ENCODE assay signal across 14 cellular contexts in the genomic region with DNA sequence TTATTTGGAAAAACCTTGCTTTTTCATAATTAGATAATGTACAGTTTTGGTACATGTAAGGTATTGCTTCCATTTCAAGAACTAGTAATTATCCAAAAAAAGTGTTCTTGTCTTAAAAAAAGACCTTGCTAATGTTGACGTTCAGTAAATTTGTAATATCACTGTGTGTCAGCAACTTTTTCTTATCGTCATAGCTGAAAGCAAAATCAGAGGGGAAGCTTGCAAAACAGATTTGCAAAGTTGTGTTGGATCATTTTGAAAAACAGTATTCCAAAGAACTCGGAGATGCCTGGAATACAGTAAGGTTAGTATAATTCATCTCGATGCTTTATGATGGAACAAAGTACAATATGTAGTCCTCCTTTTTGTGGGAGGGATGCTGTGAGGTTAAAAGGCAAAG. TPM values are rescaled to one million over a fixed set of nuclear protein-coding genes. Genes with fewer than 3 reads are reported as not detected.
DNase-seq lines count a peak whose midpoint lies in the region; ATAC-seq, FAIRE-seq and TF ChIP-seq lines count a peak whose summit lies in the region.
"Had no signal": no experiment of that assay in that cellular context is flagged by ENCODE, and none has a peak within 500 bp of the region (broad histone marks: within the 10 kb centered on the region; RNA-seq: fewer than 3 reads in every experiment).

No MANE protein-coding gene starts in this region.

- no peak overlapping the region for H3K27ac ChIP-seq in mesendoderm (ENCODE audit: low read depth, low read length)

- no peak overlapping the region for H3K9ac ChIP-seq in mesendoderm (ENCODE audit: low read length)

- no peaks in the 10 kb centered on the region for H3K79me2 ChIP-seq in mesendoderm (ENCODE audit: control insufficient read depth, insufficient read depth, low read length)

- no peaks in the 10 kb centered on the region for H3K9me3 ChIP-seq in mucosa of descending colon
- H3K9me3 ChIP-seq: esophagus muscularis mucosa had no signal

- POLR2A ChIA-PET in AG04449 (lab: Yijun Ruan, JAX): no interaction called here

- no CpG with 5 or more reads among the region's 4 CpGs for WGBS in mesendoderm (ENCODE audit: extremely low coverage, insufficient coverage, low lambda C conversion rate)

- H3K18ac ChIP-seq in mesendoderm (ENCODE audit: low read length): no peak overlapping the region

- no peak for DNase-seq in AG04449 (ENCODE audit: low read depth, low spot score)
- no peak for DNase-seq in GM12891 (ENCODE audit: insufficient read length, low spot score)
- no peak for DNase-seq in activated naive CD8-positive, alpha-beta T cell treated with anti-CD3 and anti-CD28 coated beads for 36 hours
- DNase-seq in mucosa of descending colon: no peak
- no peak for DNase-seq in NCI-H446 treated with DMSO at 0.1 percent for 48 hours (lab: John Stamatoyannopoulos, UW)
- no peak for DNase-seq in COLO668 (lab: John Stamatoyannopoulos, UW; ENCODE audit: unreplicated experiment)
- DNase-seq in mesendoderm: no peak
- DNase-seq: activated CD8-positive, alpha-beta memory T cell treated with anti-CD3 and anti-CD28 coated beads, Interleukin-2, amount 50 U/mL, for 4 hours; GDM1; NK-92 treated with Interleukin-12 subunit alpha and Interleukin-12 subunit beta, amount 100 ng/mL, for 24 hours; substantia nigra had no signal

- peak overlapping the region; percentile 99 for H3K27ac Mint-ChIP-seq in activated naive CD8-positive, alpha-beta T cell treated with anti-CD3 and anti-CD28 coated beads for 36 hours

- intact Hi-C loops in mucosa of descending colon (cut with DNase I, micrococcal nuclease): loop anchor here in 1 of 2 donors (5.0 to 10.0 kb wide), 2 partner anchors 37 to 59 kb away; partner anchors contain the start of gene STX19

- no peaks in the 10 kb centered on the region for H3K27me3 ChIP-seq in mesendoderm (ENCODE audit: insufficient read depth, low read length, poor library complexity)
- H3K27me3 ChIP-seq: esophagus muscularis mucosa had no signal

- H3K4me1 ChIP-seq in mucosa of descending colon (ENCODE audit: low read depth) (peaks cover 33% of the 10 kb centered on the region), mesendoderm (ENCODE audit: control insufficient read depth, low read depth, low read length) (peaks cover 4% of the 10 kb centered on the region)

- peaks cover 3% of the 10 kb centered on the region for H3K9me3 Mint-ChIP-seq in activated naive CD8-positive, alpha-beta T cell treated with anti-CD3 and anti-CD28 coated beads for 36 hours

- H2AK5ac ChIP-seq in mesendoderm (ENCODE audit: low read length): no peak overlapping the region

- peak overlapping the region; percentile 97 for H3K4me3 Mint-ChIP-seq in activated naive CD8-positive, alpha-beta T cell treated with anti-CD3 and anti-CD28 coated beads for 36 hours

- H3K4ac ChIP-seq in mesendoderm (ENCODE audit: low read depth, low read length): no peak overlapping the region

- H3K36me3 ChIP-seq in mucosa of descending colon (ENCODE audit: low read depth) (no peaks in the 10 kb centered on the region), mesendoderm (ENCODE audit: control insufficient read depth, insufficient read depth, low read length) (no peaks in the 10 kb centered on the region)

- ATAC-seq in mucosa of descending colon (peak; percentile 20), GM18498 (IDR thresholded peaks at IDR 0.05; ENCODE audit: unreplicated experiment) (no peak)

- no peak for TF ChIP-seq POLR2A in GM12891 (IDR thresholded peaks at IDR 0.05; ENCODE audit: low read depth, low read length)

- no peak overlapping the region for H4K5ac ChIP-seq in mesendoderm (ENCODE audit: low read length)

- no peak for TF ChIP-seq CTCF in AG04449 (IDR thresholded peaks at IDR 0.05; ENCODE audit: insufficient read depth, low read length, missing control alignments)
- TF ChIP-seq CTCF in mucosa of descending colon (IDR thresholded peaks at IDR 0.05): no peak

- H3K56ac ChIP-seq in mesendoderm (ENCODE audit: low read length): no peak overlapping the region

- peaks cover 2% of the 10 kb centered on the region for H3K79me1 ChIP-seq in mesendoderm (ENCODE audit: low read length)

- H2BK5ac ChIP-seq in mesendoderm (ENCODE audit: low read length): no peak overlapping the region

- peaks cover 47% of the 10 kb centered on the region for H3K36me3 Mint-ChIP-seq in activated naive CD8-positive, alpha-beta T cell treated with anti-CD3 and anti-CD28 coated beads for 36 hours

- FAIRE-seq in GM12891 (lab: Jason Lieb, UNC): peak; percentile 20

- H2BK120ac ChIP-seq in mesendoderm (ENCODE audit: low read depth, low read length): no peak overlapping the region

- H4K8ac ChIP-seq in mesendoderm (ENCODE audit: low read depth, low read length): no peak overlapping the region

- H2BK15ac ChIP-seq in mesendoderm (replicated peaks; ENCODE audit: low read depth): no peak overlapping the region

- H3K4me1 Mint-ChIP-seq in activated naive CD8-positive, alpha-beta T cell treated with anti-CD3 and anti-CD28 coated beads for 36 hours: peaks cover 41% of the 10 kb centered on the region

- H3K4me3 ChIP-seq in AG04449 (ENCODE audit: low read depth, low read length) (peak overlapping the region; percentile 65), mucosa of descending colon (no peak overlapping the region), mesendoderm (ENCODE audit: low read length) (no peak overlapping the region)

- H3K23ac ChIP-seq in mesendoderm (ENCODE audit: low read length): no peak overlapping the region

- CTCF ChIA-PET in AG04449 (lab: Yijun Ruan, JAX): interaction anchor here (9.0 kb wide), 1 partner anchor 63 kb away, joined by 216 read pairs; no protein-coding TSS in a partner anchor

- H3K27me3 Mint-ChIP-seq in activated naive CD8-positive, alpha-beta T cell treated with anti-CD3 and anti-CD28 coated beads for 36 hours: no peaks in the 10 kb centered on the region

- H3K4me2 ChIP-seq in mesendoderm (ENCODE audit: low read length): no peak overlapping the region

TF ChIP-seq in GM12891, 5 proteins besides CTCF, POLR2A, EP300 and RAD21:
- TF ChIP-seq SPI1 (IDR thresholded peaks at IDR 0.05; ENCODE audit: low read depth, low read length): no peak
- no peak for TF ChIP-seq TAF1 (IDR thresholded peaks at IDR 0.05; ENCODE audit: low read depth, low read length)
- no peak for TF ChIP-seq POLR2AphosphoS5 (IDR thresholded peaks at IDR 0.05; ENCODE audit: low read depth, low read length)
- no peak for TF ChIP-seq PAX5 (IDR thresholded peaks at IDR 0.05; ENCODE audit: insufficient read depth, low read length, severe bottlenecking)
- TF ChIP-seq POU2F2 (IDR thresholded peaks at IDR 0.05; ENCODE audit: low read depth, low read length): no peak

RNA-seq across cellular contexts. Expression of gene NSUN3, which starts 1.4 kb away (rescaled TPM):
- 6.2 TPM for polyA plus RNA-seq in GM12891 (2012; ENCODE audit: low read depth, missing spikeins)
- total RNA-seq in activated naive CD8-positive, alpha-beta T cell treated with anti-CD3 and anti-CD28 coated beads for 36 hours: 10 to 100 TPM; 13.2 to 13.5 TPM
- total RNA-seq in mucosa of descending colon: 10 to 100 TPM; 18.6 to 33.9 (median 23.0) TPM
- 4.3 TPM for polyA plus RNA-seq in mesendoderm (2013, experiment 1 of 2)
- 4.3 TPM for polyA plus RNA-seq in mesendoderm (2013, experiment 2 of 2)

RNA-seq across cellular contexts. Expression of gene DHFR2, which starts 1.5 kb away (rescaled TPM):
- 1.4 TPM for polyA plus RNA-seq in GM12891 (2012; ENCODE audit: low read depth, missing spikeins)
- 1 to 10 TPM; 6.6 to 7.1 TPM for total RNA-seq in activated naive CD8-positive, alpha-beta T cell treated with anti-CD3 and anti-CD28 coated beads for 36 hours
- 1 to 10 TPM; 5.4 to 9.1 (median 6.2) TPM for total RNA-seq in mucosa of descending colon
- polyA plus RNA-seq in mesendoderm (2013, experiment 1 of 2): 1.6 TPM
- polyA plus RNA-seq in mesendoderm (2013, experiment 2 of 2): 1.5 TPM

RNA-seq across cellular contexts. Expression of gene STX19, which starts 35.8 kb away (rescaled TPM):
- 0.08 TPM for polyA plus RNA-seq in GM12891 (2012; ENCODE audit: low read depth, missing spikeins)
- not detected for total RNA-seq in activated naive CD8-positive, alpha-beta T cell treated with anti-CD3 and anti-CD28 coated beads for 36 hours
- 10 to 100 TPM in 2 of 3 donors, 1 to 10 TPM in 1; 7.5 to 20.6 (median 18.9) TPM for total RNA-seq in mucosa of descending colon
- polyA plus RNA-seq in mesendoderm (2013, experiment 1 of 2): 0.04 TPM
- 0.06 TPM for polyA plus RNA-seq in mesendoderm (2013, experiment 2 of 2)
- total RNA-seq: esophagus muscularis mucosa, HT1080 had no signal

Comparison
In these comparisons a context has a peak if more than half of its experiments do, and no peak if none do; other contexts are left out.
1. RNA of gene STX19, which starts 35.8 kb away (total RNA-seq): 7.5 to 20.6 TPM in mucosa of descending colon; not detected in activated naive CD8-positive, alpha-beta T cell treated with anti-CD3 and anti-CD28 coated beads for 36 hours; every median in the first group is over 4 times any median in the second.